In genomic region chr21:37219766-37220432, GRCh38 we compare ENCODE assay signal across 9 cellular contexts. TPM values are rescaled to one million over a fixed set of nuclear protein-coding genes. Genes with fewer than 3 reads are reported as not detected.
DNase-seq lines count a peak whose midpoint lies in the region; ATAC-seq and TF ChIP-seq lines count a peak whose summit lies in the region.
"Had no signal": no experiment of that assay in that cellular context is flagged by ENCODE, and none has a peak within 500 bp of the region (broad histone marks: within the 10 kb centered on the region; RNA-seq: fewer than 3 reads in every experiment).

No MANE protein-coding gene starts in this region.

- WGBS in right cardiac atrium = 43% methylated on average over 13 of the region's 13 CpGs

- H3K27ac ChIP-seq in right cardiac atrium (ENCODE audit: low read length) = no peak overlapping the region
- H3K27ac ChIP-seq: cardiac muscle cell had no signal

- H3K9me3 Mint-ChIP-seq in stimulated activated memory B cell treated with anti-CD40 and anti-IgM and Interleukin-4, amounts not matched to agents 10 μg/mL and 1 μg/mL and 100 μg/mL, for 72 hours = no peaks in the 10 kb centered on the region

- H3K27me3 Mint-ChIP-seq in stimulated activated memory B cell treated with anti-CD40 and anti-IgM and Interleukin-4, amounts not matched to agents 10 μg/mL and 1 μg/mL and 100 μg/mL, for 72 hours = no peaks in the 10 kb centered on the region

- H3K4me3 Mint-ChIP-seq in stimulated activated memory B cell treated with anti-CD40 and anti-IgM and Interleukin-4, amounts not matched to agents 10 μg/mL and 1 μg/mL and 100 μg/mL, for 72 hours = peak overlapping the region; percentile 90

- H3K36me3 Mint-ChIP-seq in stimulated activated memory B cell treated with anti-CD40 and anti-IgM and Interleukin-4, amounts not matched to agents 10 μg/mL and 1 μg/mL and 100 μg/mL, for 72 hours = peaks cover 17% of the 10 kb centered on the region

- H3K27ac Mint-ChIP-seq in stimulated activated memory B cell treated with anti-CD40 and anti-IgM and Interleukin-4, amounts not matched to agents 10 μg/mL and 1 μg/mL and 100 μg/mL, for 72 hours = peak overlapping the region; percentile 82

- TF ChIP-seq CTCF in foreskin fibroblast (IDR thresholded peaks at IDR 0.05; ENCODE audit: low read depth, low read length) = no peak

- DNase-seq in right cardiac atrium (peak in 1 of 3 donors; percentile 31), left cardiac atrium (no peak), foreskin fibroblast (no peak), NCI-H2029 treated with DMSO at 0.1 percent for 48 hours (lab: John Stamatoyannopoulos, UW) (no peak)
- peak; percentile 27 to 34 for DNase-seq in activated CD4-positive, alpha-beta T cell treated with anti-CD3 and anti-CD28 coated beads for 4 hours

- H3K9me3 ChIP-seq in right cardiac atrium (ENCODE audit: control insufficient read depth, low read length) = no peaks in the 10 kb centered on the region

- no peaks in the 10 kb centered on the region for H3K27me3 ChIP-seq in right cardiac atrium (ENCODE audit: control insufficient read depth, insufficient read depth)
- H3K27me3 ChIP-seq: cardiac muscle cell had no signal

- intact Hi-C loops in right cardiac atrium (cut with DNase I) = loop anchor here in 1 of 4 donors (10.0 kb wide), 2 partner anchors 145 to 345 kb away; partner anchors contain the start of gene DYRK1A
- intact Hi-C loops in left cardiac atrium (cut with DNase I) = loop anchor here in 1 of 2 donors (5.0 kb wide), 1 partner anchor 37 kb away; no protein-coding TSS in a partner anchor

- no peaks in the 10 kb centered on the region for H3K4me1 ChIP-seq in right cardiac atrium (ENCODE audit: control insufficient read depth, insufficient read depth, low read length)

- H3K4me3 ChIP-seq in right cardiac atrium (ENCODE audit: low read length) = peak overlapping the region; percentile 42
- H3K4me3 ChIP-seq in foreskin fibroblast (ENCODE audit: low read depth in 1 of 2, low read length in 2 of 2) = peak overlapping the region; percentile 52 to 64

- no peak for ATAC-seq in right cardiac atrium
- no peak for ATAC-seq in left cardiac atrium
- ATAC-seq in stimulated activated memory B cell treated with anti-CD40 and anti-IgM and Interleukin-4, amounts not matched to agents 10 μg/mL and 1 μg/mL and 100 μg/mL, for 72 hours = no peak
- ATAC-seq in HG03442 (IDR thresholded peaks at IDR 0.05; ENCODE audit: unreplicated experiment) = no peak
- ATAC-seq in HG03342 (IDR thresholded peaks at IDR 0.05; ENCODE audit: unreplicated experiment) = no peak

- peaks cover 15% of the 10 kb centered on the region for H3K4me1 Mint-ChIP-seq in stimulated activated memory B cell treated with anti-CD40 and anti-IgM and Interleukin-4, amounts not matched to agents 10 μg/mL and 1 μg/mL and 100 μg/mL, for 72 hours

RNA-seq across cellular contexts. Expression of gene VPS26C, which starts 47.2 kb away (rescaled TPM):
- 10 to 100 TPM; 36.7 to 40.7 (median 39.5) TPM for total RNA-seq in right cardiac atrium
- 19.4 TPM for polyA plus RNA-seq in right cardiac atrium
- total RNA-seq in left cardiac atrium = 10 to 100 TPM; 35.0 to 43.6 TPM

Comparison
In these comparisons a context has a peak if more than half of its experiments do, and no peak if none do; other contexts are left out.
1. DNase-seq: peak in activated CD4-positive, alpha-beta T cell treated with anti-CD3 and anti-CD28 coated beads for 4 hours (2 of 2); none in left cardiac atrium (single experiment), foreskin fibroblast (0 of 2) and NCI-H2029 treated with DMSO at 0.1 percent for 48 hours (single experiment).